Comparison of ENCODE assay signal across 1 cellular context in genomic region chr17:44115585-44116415, GRCh38.
TF ChIP-seq lines count a peak whose summit lies in the region.

No MANE protein-coding gene starts in this region.

TF ChIP-seq in HCT116, 20 proteins besides CTCF, POLR2A, EP300 and RAD21 (continued from another document):
- no peak for TF ChIP-seq TCF7L2 (IDR thresholded peaks at IDR 0.05; ENCODE audit: borderline replicate concordance, extremely low read depth, insufficient read depth, insufficient read length)
- no peak for TF ChIP-seq SIN3A (IDR thresholded peaks at IDR 0.05; ENCODE audit: low read depth)
- no peak for TF ChIP-seq ZNF274 (IDR thresholded peaks at IDR 0.05; ENCODE audit: low read depth, low read length)
- TF ChIP-seq ZFX (IDR thresholded peaks at IDR 0.05): no peak
- TF ChIP-seq EZH2phosphoT487 (IDR thresholded peaks at IDR 0.05; ENCODE audit: borderline replicate concordance): no peak
- TF ChIP-seq SP1 (IDR thresholded peaks at IDR 0.05; ENCODE audit: low read depth): no peak
- no peak for TF ChIP-seq ELF1 (IDR thresholded peaks at IDR 0.05; ENCODE audit: borderline replicate concordance, low read depth)
- no peak for TF ChIP-seq ATF3 (IDR thresholded peaks at IDR 0.05)
- no peak for TF ChIP-seq REST (IDR thresholded peaks at IDR 0.05; ENCODE audit: low read depth)
- no peak for TF ChIP-seq CBX3 (IDR thresholded peaks at IDR 0.05; ENCODE audit: low read depth)
